Comparison of ENCODE assay signal across 1 cellular context in the genomic region with DNA sequence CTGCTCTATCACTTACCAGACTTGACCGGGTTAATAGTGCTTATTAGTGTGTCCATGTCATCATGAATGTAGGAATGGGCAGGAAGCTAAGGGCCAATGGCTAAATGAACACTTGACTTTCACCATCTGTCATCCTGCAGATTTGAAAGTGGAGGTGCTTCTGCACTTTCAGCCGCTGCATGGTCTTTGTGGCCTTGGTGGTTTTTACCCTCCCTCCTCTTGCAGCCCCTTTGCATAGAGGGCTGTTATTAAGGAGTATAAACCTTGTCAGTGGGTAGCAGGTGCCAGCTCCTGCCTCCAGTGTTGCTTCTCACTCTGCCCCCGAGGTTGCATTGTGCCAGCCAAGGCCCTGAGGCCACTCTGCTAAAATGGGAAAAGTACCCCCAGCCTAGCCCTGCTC.
TF ChIP-seq lines count a peak whose summit lies in the region.

No MANE protein-coding gene starts in this region.

TF ChIP-seq in GM12878, 131 proteins besides CTCF, POLR2A, EP300 and RAD21 (continued from another document and continues in another):
- TF ChIP-seq, protein P1, sequence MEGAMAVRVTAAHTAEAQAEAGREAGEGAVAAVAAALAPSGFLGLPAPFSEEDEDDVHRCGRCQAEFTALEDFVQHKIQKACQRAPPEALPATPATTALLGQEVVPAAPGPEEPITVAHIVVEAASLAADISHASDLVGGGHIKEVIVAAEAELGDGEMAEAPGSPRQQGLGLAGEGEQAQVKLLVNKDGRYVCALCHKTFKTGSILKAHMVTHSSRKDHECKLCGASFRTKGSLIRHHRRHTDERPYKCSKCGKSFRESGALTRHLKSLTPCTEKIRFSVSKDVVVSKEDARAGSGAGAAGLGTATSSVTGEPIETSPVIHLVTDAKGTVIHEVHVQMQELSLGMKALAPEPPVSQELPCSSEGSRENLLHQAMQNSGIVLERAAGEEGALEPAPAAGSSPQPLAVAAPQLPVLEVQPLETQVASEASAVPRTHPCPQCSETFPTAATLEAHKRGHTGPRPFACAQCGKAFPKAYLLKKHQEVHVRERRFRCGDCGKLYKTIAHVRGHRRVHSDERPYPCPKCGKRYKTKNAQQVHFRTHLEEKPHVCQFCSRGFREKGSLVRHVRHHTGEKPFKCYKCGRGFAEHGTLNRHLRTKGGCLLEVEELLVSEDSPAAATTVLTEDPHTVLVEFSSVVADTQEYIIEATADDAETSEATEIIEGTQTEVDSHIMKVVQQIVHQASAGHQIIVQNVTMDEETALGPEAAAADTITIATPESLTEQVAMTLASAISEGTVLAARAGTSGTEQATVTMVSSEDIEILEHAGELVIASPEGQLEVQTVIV (IDR thresholded peaks at IDR 0.05; ENCODE audit: borderline replicate concordance, partially characterized antibody): no peak
- TF ChIP-seq, protein P2, sequence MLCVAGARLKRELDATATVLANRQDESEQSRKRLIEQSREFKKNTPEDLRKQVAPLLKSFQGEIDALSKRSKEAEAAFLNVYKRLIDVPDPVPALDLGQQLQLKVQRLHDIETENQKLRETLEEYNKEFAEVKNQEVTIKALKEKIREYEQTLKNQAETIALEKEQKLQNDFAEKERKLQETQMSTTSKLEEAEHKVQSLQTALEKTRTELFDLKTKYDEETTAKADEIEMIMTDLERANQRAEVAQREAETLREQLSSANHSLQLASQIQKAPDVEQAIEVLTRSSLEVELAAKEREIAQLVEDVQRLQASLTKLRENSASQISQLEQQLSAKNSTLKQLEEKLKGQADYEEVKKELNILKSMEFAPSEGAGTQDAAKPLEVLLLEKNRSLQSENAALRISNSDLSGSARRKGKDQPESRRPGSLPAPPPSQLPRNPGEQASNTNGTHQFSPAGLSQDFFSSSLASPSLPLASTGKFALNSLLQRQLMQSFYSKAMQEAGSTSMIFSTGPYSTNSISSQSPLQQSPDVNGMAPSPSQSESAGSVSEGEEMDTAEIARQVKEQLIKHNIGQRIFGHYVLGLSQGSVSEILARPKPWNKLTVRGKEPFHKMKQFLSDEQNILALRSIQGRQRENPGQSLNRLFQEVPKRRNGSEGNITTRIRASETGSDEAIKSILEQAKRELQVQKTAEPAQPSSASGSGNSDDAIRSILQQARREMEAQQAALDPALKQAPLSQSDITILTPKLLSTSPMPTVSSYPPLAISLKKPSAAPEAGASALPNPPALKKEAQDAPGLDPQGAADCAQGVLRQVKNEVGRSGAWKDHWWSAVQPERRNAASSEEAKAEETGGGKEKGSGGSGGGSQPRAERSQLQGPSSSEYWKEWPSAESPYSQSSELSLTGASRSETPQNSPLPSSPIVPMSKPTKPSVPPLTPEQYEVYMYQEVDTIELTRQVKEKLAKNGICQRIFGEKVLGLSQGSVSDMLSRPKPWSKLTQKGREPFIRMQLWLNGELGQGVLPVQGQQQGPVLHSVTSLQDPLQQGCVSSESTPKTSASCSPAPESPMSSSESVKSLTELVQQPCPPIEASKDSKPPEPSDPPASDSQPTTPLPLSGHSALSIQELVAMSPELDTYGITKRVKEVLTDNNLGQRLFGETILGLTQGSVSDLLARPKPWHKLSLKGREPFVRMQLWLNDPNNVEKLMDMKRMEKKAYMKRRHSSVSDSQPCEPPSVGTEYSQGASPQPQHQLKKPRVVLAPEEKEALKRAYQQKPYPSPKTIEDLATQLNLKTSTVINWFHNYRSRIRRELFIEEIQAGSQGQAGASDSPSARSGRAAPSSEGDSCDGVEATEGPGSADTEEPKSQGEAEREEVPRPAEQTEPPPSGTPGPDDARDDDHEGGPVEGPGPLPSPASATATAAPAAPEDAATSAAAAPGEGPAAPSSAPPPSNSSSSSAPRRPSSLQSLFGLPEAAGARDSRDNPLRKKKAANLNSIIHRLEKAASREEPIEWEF (IDR thresholded peaks at IDR 0.05; ENCODE audit: insufficient replicate concordance, low read depth, low read length): no peak
- TF ChIP-seq RAD51 (IDR thresholded peaks at IDR 0.05) (no peak), SMC3 (IDR thresholded peaks at IDR 0.05; ENCODE audit: borderline replicate concordance, low read length) (0 out of 2 replicates have a peak, but pooled peaks have one; percentile 1), ZNF24 (IDR thresholded peaks at IDR 0.05) (no peak), MEF2A (IDR thresholded peaks at IDR 0.05; ENCODE audit: insufficient read depth, low read depth, low read length) (no peak), MYC (IDR thresholded peaks at IDR 0.05; ENCODE audit: insufficient read depth, insufficient read length, insufficient replicate concordance, low read length, severe bottlenecking) (no peak), FOS (IDR thresholded peaks at IDR 0.05; ENCODE audit: borderline replicate concordance, extremely low read depth, insufficient read length) (no peak), MTA2 (IDR thresholded peaks at IDR 0.05; ENCODE audit: low read depth) (peak; percentile 71; the same call in 1 of the 2 replicates), IKZF2 (IDR thresholded peaks at IDR 0.05) (peak; percentile 68 to 76), CREM (IDR thresholded peaks at IDR 0.05; ENCODE audit: low read depth) (no peak), STAT3 (IDR thresholded peaks at IDR 0.05; ENCODE audit: low read depth, low read length) (no peak), ZNF217 (IDR thresholded peaks at IDR 0.05) (no peak), RBBP5 (conservative IDR thresholded peaks at IDR 0.05) (no peak), HDAC6 (IDR thresholded peaks at IDR 0.05; ENCODE audit: unreplicated experiment) (no peak), BHLHE40 (IDR thresholded peaks at IDR 0.05; ENCODE audit: borderline replicate concordance in 1 of 2, low read depth in 2 of 2, low read length in 1 of 2) (peak in 1 of 2 experiments; percentile 27; a peak in 1 of 4 replicates), ZNF274 (IDR thresholded peaks at IDR 0.05; ENCODE audit: insufficient read depth, insufficient read length) (no peak), EED (IDR thresholded peaks at IDR 0.05; ENCODE audit: low read depth) (peak; percentile 81), NR2F1 (conservative IDR thresholded peaks at IDR 0.05) (peak; percentile 71), POU2F2 (IDR thresholded peaks at IDR 0.05; ENCODE audit: borderline replicate concordance, low read depth, low read length) (peak; percentile 73; the same call in 2 of the 3 replicates), SIX5 (IDR thresholded peaks at IDR 0.05; ENCODE audit: low read depth, low read length, severe bottlenecking) (no peak), SUPT20H (IDR thresholded peaks at IDR 0.05; ENCODE audit: borderline replicate concordance, control insufficient read depth, low read depth, low read length) (no peak), TCF3 (IDR thresholded peaks at IDR 0.05; ENCODE audit: borderline replicate concordance, insufficient read depth, low read depth, low read length) (peak; percentile 59; the same call in 1 of the 2 replicates), NBN (IDR thresholded peaks at IDR 0.05) (no peak), GABPA (IDR thresholded peaks at IDR 0.05; ENCODE audit: low read depth) (no peak), LARP7 (IDR thresholded peaks at IDR 0.05) (no peak), MEF2B (IDR thresholded peaks at IDR 0.05; ENCODE audit: partially characterized antibody, poor library complexity, severe bottlenecking) (no peak), TCF7 (IDR thresholded peaks at IDR 0.05; ENCODE audit: borderline replicate concordance) (no peak)
- TF ChIP-seq, protein P3, sequence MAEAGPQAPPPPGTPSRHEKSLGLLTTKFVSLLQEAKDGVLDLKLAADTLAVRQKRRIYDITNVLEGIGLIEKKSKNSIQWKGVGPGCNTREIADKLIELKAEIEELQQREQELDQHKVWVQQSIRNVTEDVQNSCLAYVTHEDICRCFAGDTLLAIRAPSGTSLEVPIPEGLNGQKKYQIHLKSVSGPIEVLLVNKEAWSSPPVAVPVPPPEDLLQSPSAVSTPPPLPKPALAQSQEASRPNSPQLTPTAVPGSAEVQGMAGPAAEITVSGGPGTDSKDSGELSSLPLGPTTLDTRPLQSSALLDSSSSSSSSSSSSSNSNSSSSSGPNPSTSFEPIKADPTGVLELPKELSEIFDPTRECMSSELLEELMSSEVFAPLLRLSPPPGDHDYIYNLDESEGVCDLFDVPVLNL (IDR thresholded peaks at IDR 0.05; ENCODE audit: low read depth, low read length): no peak
- TF ChIP-seq, protein P4, sequence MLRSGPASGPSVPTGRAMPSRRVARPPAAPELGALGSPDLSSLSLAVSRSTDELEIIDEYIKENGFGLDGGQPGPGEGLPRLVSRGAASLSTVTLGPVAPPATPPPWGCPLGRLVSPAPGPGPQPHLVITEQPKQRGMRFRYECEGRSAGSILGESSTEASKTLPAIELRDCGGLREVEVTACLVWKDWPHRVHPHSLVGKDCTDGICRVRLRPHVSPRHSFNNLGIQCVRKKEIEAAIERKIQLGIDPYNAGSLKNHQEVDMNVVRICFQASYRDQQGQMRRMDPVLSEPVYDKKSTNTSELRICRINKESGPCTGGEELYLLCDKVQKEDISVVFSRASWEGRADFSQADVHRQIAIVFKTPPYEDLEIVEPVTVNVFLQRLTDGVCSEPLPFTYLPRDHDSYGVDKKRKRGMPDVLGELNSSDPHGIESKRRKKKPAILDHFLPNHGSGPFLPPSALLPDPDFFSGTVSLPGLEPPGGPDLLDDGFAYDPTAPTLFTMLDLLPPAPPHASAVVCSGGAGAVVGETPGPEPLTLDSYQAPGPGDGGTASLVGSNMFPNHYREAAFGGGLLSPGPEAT (IDR thresholded peaks at IDR 0.05; ENCODE audit: low read depth): peak; percentile 60; the same call in 1 of the 2 replicates
- TF ChIP-seq, protein P5, sequence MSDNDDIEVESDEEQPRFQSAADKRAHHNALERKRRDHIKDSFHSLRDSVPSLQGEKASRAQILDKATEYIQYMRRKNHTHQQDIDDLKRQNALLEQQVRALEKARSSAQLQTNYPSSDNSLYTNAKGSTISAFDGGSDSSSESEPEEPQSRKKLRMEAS (IDR thresholded peaks at IDR 0.05; ENCODE audit: low read depth, low read length): no peak
- TF ChIP-seq, protein P6, sequence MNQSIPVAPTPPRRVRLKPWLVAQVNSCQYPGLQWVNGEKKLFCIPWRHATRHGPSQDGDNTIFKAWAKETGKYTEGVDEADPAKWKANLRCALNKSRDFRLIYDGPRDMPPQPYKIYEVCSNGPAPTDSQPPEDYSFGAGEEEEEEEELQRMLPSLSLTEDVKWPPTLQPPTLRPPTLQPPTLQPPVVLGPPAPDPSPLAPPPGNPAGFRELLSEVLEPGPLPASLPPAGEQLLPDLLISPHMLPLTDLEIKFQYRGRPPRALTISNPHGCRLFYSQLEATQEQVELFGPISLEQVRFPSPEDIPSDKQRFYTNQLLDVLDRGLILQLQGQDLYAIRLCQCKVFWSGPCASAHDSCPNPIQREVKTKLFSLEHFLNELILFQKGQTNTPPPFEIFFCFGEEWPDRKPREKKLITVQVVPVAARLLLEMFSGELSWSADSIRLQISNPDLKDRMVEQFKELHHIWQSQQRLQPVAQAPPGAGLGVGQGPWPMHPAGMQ (IDR thresholded peaks at IDR 0.05; ENCODE audit: borderline replicate concordance): no peak
- TF ChIP-seq, protein P7, sequence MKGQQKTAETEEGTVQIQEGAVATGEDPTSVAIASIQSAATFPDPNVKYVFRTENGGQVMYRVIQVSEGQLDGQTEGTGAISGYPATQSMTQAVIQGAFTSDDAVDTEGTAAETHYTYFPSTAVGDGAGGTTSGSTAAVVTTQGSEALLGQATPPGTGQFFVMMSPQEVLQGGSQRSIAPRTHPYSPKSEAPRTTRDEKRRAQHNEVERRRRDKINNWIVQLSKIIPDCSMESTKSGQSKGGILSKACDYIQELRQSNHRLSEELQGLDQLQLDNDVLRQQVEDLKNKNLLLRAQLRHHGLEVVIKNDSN (IDR thresholded peaks at IDR 0.05; ENCODE audit: borderline replicate concordance, extremely low read length, insufficient read depth, low read depth, low read length): no peak
- TF ChIP-seq, protein P8, sequence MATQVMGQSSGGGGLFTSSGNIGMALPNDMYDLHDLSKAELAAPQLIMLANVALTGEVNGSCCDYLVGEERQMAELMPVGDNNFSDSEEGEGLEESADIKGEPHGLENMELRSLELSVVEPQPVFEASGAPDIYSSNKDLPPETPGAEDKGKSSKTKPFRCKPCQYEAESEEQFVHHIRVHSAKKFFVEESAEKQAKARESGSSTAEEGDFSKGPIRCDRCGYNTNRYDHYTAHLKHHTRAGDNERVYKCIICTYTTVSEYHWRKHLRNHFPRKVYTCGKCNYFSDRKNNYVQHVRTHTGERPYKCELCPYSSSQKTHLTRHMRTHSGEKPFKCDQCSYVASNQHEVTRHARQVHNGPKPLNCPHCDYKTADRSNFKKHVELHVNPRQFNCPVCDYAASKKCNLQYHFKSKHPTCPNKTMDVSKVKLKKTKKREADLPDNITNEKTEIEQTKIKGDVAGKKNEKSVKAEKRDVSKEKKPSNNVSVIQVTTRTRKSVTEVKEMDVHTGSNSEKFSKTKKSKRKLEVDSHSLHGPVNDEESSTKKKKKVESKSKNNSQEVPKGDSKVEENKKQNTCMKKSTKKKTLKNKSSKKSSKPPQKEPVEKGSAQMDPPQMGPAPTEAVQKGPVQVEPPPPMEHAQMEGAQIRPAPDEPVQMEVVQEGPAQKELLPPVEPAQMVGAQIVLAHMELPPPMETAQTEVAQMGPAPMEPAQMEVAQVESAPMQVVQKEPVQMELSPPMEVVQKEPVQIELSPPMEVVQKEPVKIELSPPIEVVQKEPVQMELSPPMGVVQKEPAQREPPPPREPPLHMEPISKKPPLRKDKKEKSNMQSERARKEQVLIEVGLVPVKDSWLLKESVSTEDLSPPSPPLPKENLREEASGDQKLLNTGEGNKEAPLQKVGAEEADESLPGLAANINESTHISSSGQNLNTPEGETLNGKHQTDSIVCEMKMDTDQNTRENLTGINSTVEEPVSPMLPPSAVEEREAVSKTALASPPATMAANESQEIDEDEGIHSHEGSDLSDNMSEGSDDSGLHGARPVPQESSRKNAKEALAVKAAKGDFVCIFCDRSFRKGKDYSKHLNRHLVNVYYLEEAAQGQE (IDR thresholded peaks at IDR 0.05; ENCODE audit: low read depth, low read length): no peak
- TF ChIP-seq, protein P9, sequence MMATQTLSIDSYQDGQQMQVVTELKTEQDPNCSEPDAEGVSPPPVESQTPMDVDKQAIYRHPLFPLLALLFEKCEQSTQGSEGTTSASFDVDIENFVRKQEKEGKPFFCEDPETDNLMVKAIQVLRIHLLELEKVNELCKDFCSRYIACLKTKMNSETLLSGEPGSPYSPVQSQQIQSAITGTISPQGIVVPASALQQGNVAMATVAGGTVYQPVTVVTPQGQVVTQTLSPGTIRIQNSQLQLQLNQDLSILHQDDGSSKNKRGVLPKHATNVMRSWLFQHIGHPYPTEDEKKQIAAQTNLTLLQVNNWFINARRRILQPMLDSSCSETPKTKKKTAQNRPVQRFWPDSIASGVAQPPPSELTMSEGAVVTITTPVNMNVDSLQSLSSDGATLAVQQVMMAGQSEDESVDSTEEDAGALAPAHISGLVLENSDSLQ (IDR thresholded peaks at IDR 0.05): no peak
